23 cellular contexts compared by ENCODE assay signal in genomic region chr5:148937830-148938534, GRCh38.
"Had no signal": no experiment of that assay in that cellular context is flagged by ENCODE, and none has a peak within 500 bp of the region (broad histone marks: within the 10 kb centered on the region; RNA-seq: fewer than 3 reads in every experiment).

No MANE protein-coding gene starts in this region.

- H3K4me2 ChIP-seq: neural progenitor cell had no signal

- H3K27me3 ChIP-seq: brain microvascular endothelial cell, esophagus squamous epithelium, heart left ventricle, neural progenitor cell, sigmoid colon, upper lobe of left lung had no signal

- H3K4me3 ChIP-seq: esophagus squamous epithelium, heart left ventricle, lung, neural progenitor cell, sigmoid colon, spleen, upper lobe of left lung had no signal

- H3K9me3 ChIP-seq: esophagus squamous epithelium, sigmoid colon, spleen, upper lobe of left lung had no signal

- H2AFZ ChIP-seq: neural progenitor cell had no signal

- H3K4me1 ChIP-seq: spleen had no signal

- ATAC-seq: activated CD8-positive, alpha-beta T cell treated with anti-CD3 and anti-CD28 coated beads, Interleukin-2, amount 10 ng/mL, durations not matched to agents 7 days and 5 days; activated naive CD4-positive, alpha-beta T cell treated with anti-CD3 and anti-CD28 coated beads, Interleukin-2, amount 50 U/mL, for 72 hours; left lobe of liver; naive thymus-derived CD8-positive, alpha-beta T cell had no signal

- H3K36me3 ChIP-seq: brain microvascular endothelial cell, esophagus squamous epithelium, heart left ventricle, neural progenitor cell, sigmoid colon, spleen, upper lobe of left lung had no signal

- DNase-seq: activated CD4-positive, alpha-beta T cell treated with anti-CD3 and anti-CD28 coated beads for 1 hour; activated CD4-positive, alpha-beta T cell treated with anti-CD3 and anti-CD28 coated beads, Interleukin-2, amount 50 U/mL, for 1 hour; activated CD8-positive, alpha-beta T cell treated with anti-CD3 and anti-CD28 coated beads, Interleukin-2, amount 10 ng/mL, durations not matched to agents 7 days and 5 days; activated gamma-delta T cell treated with Interleukin-2 at 50 U/mL for 16 hours; aorta; brain microvascular endothelial cell; central memory CD4-positive, alpha-beta T cell; dermis blood vessel endothelial cell; effector memory CD4-positive, alpha-beta T cell; esophagus squamous epithelium; heart left ventricle; naive thymus-derived CD8-positive, alpha-beta T cell; retina; sigmoid colon; spleen; stimulated activated CD4-positive, alpha-beta T cell treated with anti-CD3 and anti-CD28 coated beads, Interleukin-4, amount 100 ng/mL, for 1 hour; stimulated activated naive CD4-positive, alpha-beta T cell; T-helper 9 cell; upper lobe of left lung had no signal

- H3K9ac ChIP-seq: neural progenitor cell had no signal

- H3K27ac ChIP-seq: brain microvascular endothelial cell, esophagus squamous epithelium, heart left ventricle, neural progenitor cell, sigmoid colon, spleen, upper lobe of left lung had no signal
